Comparison of ENCODE assay signal across 1 cellular context in the genomic region with DNA sequence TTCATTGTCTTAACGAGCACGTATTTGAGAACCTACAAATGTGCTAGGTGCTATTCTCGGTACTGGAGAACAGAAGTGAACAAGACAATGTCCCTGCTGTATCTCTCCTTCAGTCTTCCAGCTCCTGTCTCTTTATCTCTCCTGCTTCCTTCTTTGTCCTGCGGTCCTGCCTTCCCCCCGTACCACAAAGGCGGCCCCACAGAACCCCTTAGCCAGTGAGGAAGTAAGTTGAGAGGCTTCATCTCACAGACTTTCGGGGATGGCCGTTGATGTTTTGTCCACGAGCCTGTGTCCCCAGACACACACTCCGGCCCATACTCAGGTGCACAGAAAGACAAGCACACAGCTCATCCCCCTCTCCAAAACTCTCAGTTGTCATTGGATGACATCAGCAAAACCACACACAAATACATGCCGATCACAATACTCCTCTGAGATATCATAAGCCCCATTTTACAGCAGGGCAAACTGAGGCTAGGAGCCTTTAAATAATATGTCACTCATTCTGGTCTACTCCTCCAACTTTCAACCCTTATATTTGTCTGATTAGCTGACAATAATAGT.
TF ChIP-seq lines count a peak whose summit lies in the region.

No MANE protein-coding gene starts in this region.

TF ChIP-seq in HEK293T, 16 proteins besides CTCF, POLR2A, EP300 and RAD21 (continued from another document):
- TF ChIP-seq, protein P1, sequence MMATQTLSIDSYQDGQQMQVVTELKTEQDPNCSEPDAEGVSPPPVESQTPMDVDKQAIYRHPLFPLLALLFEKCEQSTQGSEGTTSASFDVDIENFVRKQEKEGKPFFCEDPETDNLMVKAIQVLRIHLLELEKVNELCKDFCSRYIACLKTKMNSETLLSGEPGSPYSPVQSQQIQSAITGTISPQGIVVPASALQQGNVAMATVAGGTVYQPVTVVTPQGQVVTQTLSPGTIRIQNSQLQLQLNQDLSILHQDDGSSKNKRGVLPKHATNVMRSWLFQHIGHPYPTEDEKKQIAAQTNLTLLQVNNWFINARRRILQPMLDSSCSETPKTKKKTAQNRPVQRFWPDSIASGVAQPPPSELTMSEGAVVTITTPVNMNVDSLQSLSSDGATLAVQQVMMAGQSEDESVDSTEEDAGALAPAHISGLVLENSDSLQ (IDR thresholded peaks at IDR 0.05), result no peak
- no peak for TF ChIP-seq ZNF384 (IDR thresholded peaks at IDR 0.05)
- no peak for TF ChIP-seq HDGF (IDR thresholded peaks at IDR 0.05; ENCODE audit: borderline replicate concordance)
